Comparison of ENCODE assay signal across 1 cellular context in genomic region chr14:55383541-55384140, GRCh38.
TF ChIP-seq lines count a peak whose summit lies in the region.

No MANE protein-coding gene starts in this region.

TF ChIP-seq in K562, 482 proteins besides CTCF, POLR2A, EP300 and RAD21 (continued from another document and continues in another):
- TF ChIP-seq BRCA1 (IDR thresholded peaks at IDR 0.05) (no peak), BRCA1 (CRISPR knock-in tag; IDR thresholded peaks at IDR 0.05) (no peak), TCF15 (CRISPR knock-in tag; IDR thresholded peaks at IDR 0.05) (no peak), CREB3 (tag; conservative IDR thresholded peaks at IDR 0.05; ENCODE audit: low read depth) (no peak), ZNF445 (CRISPR knock-in tag; IDR thresholded peaks at IDR 0.05; ENCODE audit: low read depth) (no peak), USF2 (CRISPR knock-in tag; IDR thresholded peaks at IDR 0.05) (no peak), THAP7 (CRISPR knock-in tag; IDR thresholded peaks at IDR 0.05) (no peak), DACH1 (IDR thresholded peaks at IDR 0.05; ENCODE audit: partially characterized antibody) (no peak), ETV6 (IDR thresholded peaks at IDR 0.05; ENCODE audit: borderline replicate concordance in 1 of 2, low read depth in 2 of 2, low read length in 1 of 2) (no peak), ETV6 (CRISPR knock-in tag; IDR thresholded peaks at IDR 0.05; ENCODE audit: borderline replicate concordance) (no peak), SRSF1 (IDR thresholded peaks at IDR 0.05; ENCODE audit: low read depth, low read length) (no peak), ZMIZ1 (IDR thresholded peaks at IDR 0.05; ENCODE audit: low read depth in 2 of 2, low read length in 2 of 2) (peak in 1 of 2 experiments; percentile 89; a peak in 2 of 4 replicates), E2F6 (IDR thresholded peaks at IDR 0.05; ENCODE audit: borderline replicate concordance in 1 of 2, extremely low read depth in 1 of 2, insufficient read depth in 1 of 2, insufficient read length in 1 of 2, low read depth in 1 of 2, low read length in 1 of 2, poor library complexity in 1 of 2, severe bottlenecking in 1 of 2) (no peak), ARID4B (CRISPR knock-in tag; IDR thresholded peaks at IDR 0.05) (no peak), HMG20B (CRISPR knock-in tag; IDR thresholded peaks at IDR 0.05) (no peak), GMEB1 (CRISPR knock-in tag; IDR thresholded peaks at IDR 0.05) (no peak), THRA (IDR thresholded peaks at IDR 0.05) (no peak), DDX20 (tag; IDR thresholded peaks at IDR 0.05; ENCODE audit: low read depth) (no peak), ZNF133 (CRISPR knock-in tag; IDR thresholded peaks at IDR 0.05) (no peak), ZNF197 (CRISPR knock-in tag; IDR thresholded peaks at IDR 0.05; ENCODE audit: low read depth) (no peak), SRSF3 (IDR thresholded peaks at IDR 0.05; ENCODE audit: insufficient read depth, low read length) (no peak), TOE1 (IDR thresholded peaks at IDR 0.05; ENCODE audit: borderline replicate concordance) (no peak), TOE1 (CRISPR knock-in tag; IDR thresholded peaks at IDR 0.05; ENCODE audit: borderline replicate concordance, low read depth) (no peak), CC2D1A (IDR thresholded peaks at IDR 0.05) (peak; percentile 83; the same call in 1 of the 2 replicates), ZNF324 (CRISPR knock-in tag; IDR thresholded peaks at IDR 0.05) (no peak), TCFL5 (CRISPR knock-in tag; conservative IDR thresholded peaks at IDR 0.05) (no peak), ZSCAN32 (CRISPR knock-in tag; IDR thresholded peaks at IDR 0.05) (no peak), ATF6 (CRISPR knock-in tag; IDR thresholded peaks at IDR 0.05) (no peak), ZNF740 (CRISPR knock-in tag; IDR thresholded peaks at IDR 0.05) (no peak), ZNF740 (tag; IDR thresholded peaks at IDR 0.05) (no peak), ZNF24 (IDR thresholded peaks at IDR 0.05) (no peak; the same call in 1 of the 2 replicates), HLTF (IDR thresholded peaks at IDR 0.05) (no peak), ZNF436 (CRISPR knock-in tag; IDR thresholded peaks at IDR 0.05) (no peak), ZSCAN29 (IDR thresholded peaks at IDR 0.05) (no peak), KDM5B (IDR thresholded peaks at IDR 0.05; ENCODE audit: insufficient replicate concordance, low read depth, low read length) (no peak), MITF (IDR thresholded peaks at IDR 0.05) (no peak), POLR2G (IDR thresholded peaks at IDR 0.05; ENCODE audit: low read depth, low read length) (no peak)
